22 cellular contexts compared by ENCODE assay signal in the genomic region with DNA sequence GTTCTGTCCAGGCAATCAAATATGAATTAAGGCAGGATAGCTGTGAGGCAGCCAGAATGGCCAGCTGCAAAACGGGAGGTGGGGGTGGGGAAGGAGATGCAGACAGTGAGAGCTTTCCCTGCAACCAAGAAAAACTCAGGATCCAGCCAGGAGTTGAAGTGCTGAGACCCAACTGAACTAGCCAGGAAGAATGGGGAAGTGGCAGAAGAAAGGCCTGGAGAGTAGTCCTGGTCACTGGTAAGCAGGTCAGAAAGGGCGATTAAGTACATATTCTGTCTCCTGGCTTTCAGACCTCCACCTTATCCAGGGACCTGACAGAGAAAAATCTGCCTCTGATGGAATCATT. TPM values are rescaled to one million over a fixed set of nuclear protein-coding genes. Genes with fewer than 3 reads are reported as not detected.
DNase-seq lines count a peak whose midpoint lies in the region; TF ChIP-seq lines count a peak whose summit lies in the region.
"Had no signal": no experiment of that assay in that cellular context is flagged by ENCODE, and none has a peak within 500 bp of the region (broad histone marks: within the 10 kb centered on the region; RNA-seq: fewer than 3 reads in every experiment).

No MANE protein-coding gene starts in this region.

- no peak overlapping the region for H3K9ac ChIP-seq in endodermal cell (ENCODE audit: extremely low read depth, low read length, poor library complexity, severe bottlenecking)

- CTCF ChIA-PET in activated CD4-positive, alpha-beta memory T cell treated with anti-CD3 and anti-CD28 coated beads, Interleukin-2, amount 10 ng/mL, durations not matched to agents 7 days and 5 days (lab: Charles Lee): interaction anchor here (1.2 kb wide), 1 partner anchor 279 kb away, joined by 3 read pairs; no protein-coding TSS in a partner anchor

- H3K9me3 Mint-ChIP-seq in endodermal cell: no peaks in the 10 kb centered on the region
- H3K9me3 Mint-ChIP-seq in activated CD4-positive, alpha-beta memory T cell treated with anti-CD3 and anti-CD28 coated beads, Interleukin-2, amount 10 ng/mL, durations not matched to agents 7 days and 5 days: no peaks in the 10 kb centered on the region

- no peak for TF ChIP-seq CTCF in endodermal cell (conservative IDR thresholded peaks at IDR 0.05)

- H3K27me3 Mint-ChIP-seq in endodermal cell (ENCODE audit: insufficient read depth): peaks cover 100% of the 10 kb centered on the region
- peaks cover 86% of the 10 kb centered on the region for H3K27me3 Mint-ChIP-seq in activated CD4-positive, alpha-beta memory T cell treated with anti-CD3 and anti-CD28 coated beads, Interleukin-2, amount 10 ng/mL, durations not matched to agents 7 days and 5 days

- no peaks in the 10 kb centered on the region for H3K36me3 ChIP-seq in endodermal cell (ENCODE audit: control insufficient read depth, insufficient read depth, low read length)
- H3K36me3 ChIP-seq: gastrocnemius medialis, tibial nerve had no signal

- WGBS in endodermal cell (ENCODE audit: insufficient coverage in 1 of 2, insufficient read length in 1 of 2), 2 experiments: 42 to 58% methylated on average over 2 of the region's 2 CpGs

- H3K27ac Mint-ChIP-seq in endodermal cell: no peak overlapping the region
- H3K27ac Mint-ChIP-seq in activated CD4-positive, alpha-beta memory T cell treated with anti-CD3 and anti-CD28 coated beads, Interleukin-2, amount 10 ng/mL, durations not matched to agents 7 days and 5 days: no peak overlapping the region

- H3K27me3 ChIP-seq in endodermal cell (ENCODE audit: control insufficient read depth, insufficient read depth, low read length, poor library complexity, severe bottlenecking): peaks cover 100% of the 10 kb centered on the region

- POLR2A ChIA-PET in activated CD4-positive, alpha-beta memory T cell treated with anti-CD3 and anti-CD28 coated beads, Interleukin-2, amount 10 ng/mL, durations not matched to agents 7 days and 5 days (lab: Charles Lee): no interaction called here

- H3K4me3 Mint-ChIP-seq in endodermal cell: peak overlapping the region; percentile 56
- H3K4me3 Mint-ChIP-seq in activated CD4-positive, alpha-beta memory T cell treated with anti-CD3 and anti-CD28 coated beads, Interleukin-2, amount 10 ng/mL, durations not matched to agents 7 days and 5 days: no peak overlapping the region

- no peak overlapping the region for H3K27ac ChIP-seq in endodermal cell (ENCODE audit: low read depth, low read length)
- H3K27ac ChIP-seq: epithelial cell of prostate, gastrocnemius medialis, RWPE1 had no signal

- DNase-seq in NCI-H69 (lab: John Stamatoyannopoulos, UW) (peak; percentile 15), endodermal cell (peak; percentile 60), pons (ENCODE audit: low spot score) (peak; percentile 57), DMS53 (lab: John Stamatoyannopoulos, UW) (no peak)
- no peak for DNase-seq in activated CD4-positive, alpha-beta memory T cell treated with anti-CD3 and anti-CD28 coated beads, Interleukin-2, amount 10 ng/mL, durations not matched to agents 7 days and 5 days
- no peak for DNase-seq in stimulated activated CD4-positive, alpha-beta T cell treated with anti-CD3 and anti-CD28 coated beads, Interleukin-4, amount 100 ng/mL, for 24 hours
- DNase-seq: activated CD4-positive, alpha-beta T cell treated with anti-CD3 and anti-CD28 coated beads, Interleukin-2, amount 50 U/mL, for 4 hours; activated naive CD4-positive, alpha-beta T cell treated with anti-CD3 and anti-CD28 coated beads, Interleukin-2, amount 50 U/mL, for 16 hours; activated T-cell treated with anti-CD3 and anti-CD28 coated beads, Interleukin-2, amount 50 U/mL, for 1 hour; Caco-2; cortex of kidney; gastrocnemius medialis; NCI-H1436; NCI-H345; NK-92 treated with Interleukin-12 subunit alpha and Interleukin-12 subunit beta, amount 100 ng/mL, for 24 hours; SW 1271 had no signal

- H3K4me1 Mint-ChIP-seq in endodermal cell: peaks cover 29% of the 10 kb centered on the region
- peaks cover 5% of the 10 kb centered on the region for H3K4me1 Mint-ChIP-seq in activated CD4-positive, alpha-beta memory T cell treated with anti-CD3 and anti-CD28 coated beads, Interleukin-2, amount 10 ng/mL, durations not matched to agents 7 days and 5 days

- H3K9me3 ChIP-seq in endodermal cell (ENCODE audit: control insufficient read depth, low read length): no peaks in the 10 kb centered on the region
- H3K9me3 ChIP-seq: Caco-2, gastrocnemius medialis, tibial nerve had no signal

- H3K4me1 ChIP-seq in endodermal cell (ENCODE audit: control insufficient read depth, insufficient read depth, low read length): peaks cover 16% of the 10 kb centered on the region

- no peaks in the 10 kb centered on the region for H3K36me3 Mint-ChIP-seq in endodermal cell (ENCODE audit: low read depth)
- peaks cover 3% of the 10 kb centered on the region for H3K36me3 Mint-ChIP-seq in activated CD4-positive, alpha-beta memory T cell treated with anti-CD3 and anti-CD28 coated beads, Interleukin-2, amount 10 ng/mL, durations not matched to agents 7 days and 5 days (ENCODE audit: low read depth)

- H3K4me3 ChIP-seq in endodermal cell (ENCODE audit: low read length): no peak overlapping the region
- H3K4me3 ChIP-seq: gastrocnemius medialis had no signal

RNA-seq across cellular contexts. Expression of a gene that starts 12.8 kb away (rescaled TPM):
- under 1 TPM; 0.18 TPM for total RNA-seq in endodermal cell
- 1.5 TPM for polyA plus RNA-seq in endodermal cell (2013, experiment 1 of 2)
- 1.4 TPM for polyA plus RNA-seq in endodermal cell (2013, experiment 2 of 2)
- total RNA-seq in activated CD4-positive, alpha-beta memory T cell treated with anti-CD3 and anti-CD28 coated beads, Interleukin-2, amount 10 ng/mL, durations not matched to agents 7 days and 5 days: not detected
- total RNA-seq: Caco-2, liver, myocyte, progenitor cell of endocrine pancreas had no signal
- polyA plus RNA-seq: liver had no signal

RNA-seq across cellular contexts. Expression of a gene that starts 18.6 kb away (rescaled TPM):
- total RNA-seq in endodermal cell: not detected
- polyA plus RNA-seq in endodermal cell (2013, experiment 1 of 2): 4.2 TPM
- polyA plus RNA-seq in endodermal cell (2013, experiment 2 of 2): 4.3 TPM
- not detected for total RNA-seq in activated CD4-positive, alpha-beta memory T cell treated with anti-CD3 and anti-CD28 coated beads, Interleukin-2, amount 10 ng/mL, durations not matched to agents 7 days and 5 days
- total RNA-seq: liver, myocyte, progenitor cell of endocrine pancreas had no signal
- polyA plus RNA-seq: liver had no signal

RNA-seq across cellular contexts. Expression of a gene that starts 24.4 kb away (rescaled TPM):
- not detected for total RNA-seq in endodermal cell
- polyA plus RNA-seq in endodermal cell (2013, experiment 1 of 2): 23.7 TPM
- 13.2 TPM for polyA plus RNA-seq in endodermal cell (2013, experiment 2 of 2)
- total RNA-seq in activated CD4-positive, alpha-beta memory T cell treated with anti-CD3 and anti-CD28 coated beads, Interleukin-2, amount 10 ng/mL, durations not matched to agents 7 days and 5 days: not detected
- total RNA-seq: liver, myocyte, progenitor cell of endocrine pancreas had no signal
- polyA plus RNA-seq: liver had no signal

RNA-seq across cellular contexts. Expression of a gene that starts 46.2 kb away (rescaled TPM):
- not detected for total RNA-seq in endodermal cell
- 3.6 TPM for polyA plus RNA-seq in endodermal cell (2013, experiment 1 of 2)
- 2.2 TPM for polyA plus RNA-seq in endodermal cell (2013, experiment 2 of 2)
- not detected for total RNA-seq in activated CD4-positive, alpha-beta memory T cell treated with anti-CD3 and anti-CD28 coated beads, Interleukin-2, amount 10 ng/mL, durations not matched to agents 7 days and 5 days
- total RNA-seq: Caco-2, progenitor cell of endocrine pancreas had no signal

RNA-seq across cellular contexts. Expression of a gene that starts 53.2 kb away (rescaled TPM):
- total RNA-seq in endodermal cell: not detected
- 5.2 TPM for polyA plus RNA-seq in endodermal cell (2013, experiment 1 of 2)
- 2.4 TPM for polyA plus RNA-seq in endodermal cell (2013, experiment 2 of 2)
- not detected for total RNA-seq in activated CD4-positive, alpha-beta memory T cell treated with anti-CD3 and anti-CD28 coated beads, Interleukin-2, amount 10 ng/mL, durations not matched to agents 7 days and 5 days
- total RNA-seq: Caco-2, liver, progenitor cell of endocrine pancreas had no signal

Comparison
In these comparisons a context has a peak if more than half of its experiments do, and no peak if none do; other contexts are left out.
1. DNase-seq: peak in NCI-H69 (single experiment), endodermal cell (single experiment) and pons (single experiment); none in activated CD4-positive, alpha-beta memory T cell treated with anti-CD3 and anti-CD28 coated beads, Interleukin-2, amount 10 ng/mL, durations not matched to agents 7 days and 5 days (single experiment), stimulated activated CD4-positive, alpha-beta T cell treated with anti-CD3 and anti-CD28 coated beads, Interleukin-4, amount 100 ng/mL, for 24 hours (single experiment) and DMS53 (single experiment).